Comparison of ENCODE assay signal across 32 cellular contexts in genomic region chrX:13467243-13467642, GRCh38.
"Had no signal": no experiment of that assay in that cellular context is flagged by ENCODE, and none has a peak within 500 bp of the region (broad histone marks: within the 10 kb centered on the region; RNA-seq: fewer than 3 reads in every experiment).

No MANE protein-coding gene starts in this region.

- H3K9me3 ChIP-seq: ascending aorta, body of pancreas, SJSA1 had no signal

- ATAC-seq: activated CD8-positive, alpha-beta memory T cell treated with anti-CD3 and anti-CD28 coated beads, Interleukin-2, amount 10 ng/mL, durations not matched to agents 7 days and 5 days; activated T-helper 17 cell treated with anti-CD3 and anti-CD28 coated beads, Interleukin-2, amount 50 U/mL, for 72 hours; body of pancreas; K562; Panc1 had no signal

- H3K27me3 ChIP-seq: ascending aorta, body of pancreas, SJSA1 had no signal

- H3K4me1 ChIP-seq: ascending aorta, body of pancreas, breast epithelium, SJSA1 had no signal

- H3K4me3 ChIP-seq: ascending aorta, body of pancreas, breast epithelium, K562, SJSA1 had no signal

- DNase-seq: activated CD4-positive, alpha-beta memory T cell treated with anti-CD3 and anti-CD28 coated beads, Interleukin-2, amount 10 ng/mL, durations not matched to agents 7 days and 5 days; activated CD4-positive, alpha-beta T cell treated with anti-CD3 and anti-CD28 coated beads for 1 hour; activated CD4-positive, alpha-beta T cell treated with anti-CD3 and anti-CD28 coated beads for 48 hours; activated CD4-positive, CD25-positive, alpha-beta regulatory T cell; activated CD8-positive, alpha-beta memory T cell treated with anti-CD3 and anti-CD28 coated beads for 24 hours; activated CD8-positive, alpha-beta memory T cell treated with anti-CD3 and anti-CD28 coated beads, Interleukin-2, amount 10 ng/mL, durations not matched to agents 7 days and 5 days; activated CD8-positive, alpha-beta memory T cell treated with anti-CD3 and anti-CD28 coated beads, Interleukin-2, amount 50 U/mL, for 48 hours; activated gamma-delta T cell; activated naive CD4-positive, alpha-beta T cell treated with Interleukin-2 at 50 U/mL for 16 hours; activated naive CD8-positive, alpha-beta T cell treated with anti-CD3 and anti-CD28 coated beads, Interleukin-2, amount 10 ng/mL, durations not matched to agents 7 days and 5 days; activated T-cell treated with anti-CD3 and anti-CD28 coated beads, Interleukin-2, amount 50 U/mL, for 48 hours; amygdala; body of pancreas; NCI-H1092 treated with DMSO at 0.1 percent for 48 hours; NCI-H1417 treated with DMSO at 0.1 percent for 48 hours; NCI-H1694; NCI-H1930; NCI-H2081 treated with DMSO at 0.1 percent for 48 hours; NCI-H226; NCI-H524; SHP77; SW 1271; T-helper 1 cell; T-helper 2 cell; T-helper 9 cell had no signal

- H3K36me3 ChIP-seq: ascending aorta, breast epithelium, SJSA1 had no signal

- H3K27ac ChIP-seq: ascending aorta, body of pancreas, breast epithelium, SJSA1, VCaP had no signal
